19 cellular contexts compared by ENCODE assay signal in genomic region chr10:86078639-86079035, GRCh38.
"Had no signal": no experiment of that assay in that cellular context is flagged by ENCODE, and none has a peak within 500 bp of the region (broad histone marks: within the 10 kb centered on the region; RNA-seq: fewer than 3 reads in every experiment).

No MANE protein-coding gene starts in this region.

- H3K36me3 Mint-ChIP-seq: activated naive CD8-positive, alpha-beta T cell treated with anti-CD3 and anti-CD28 coated beads, Interleukin-2, amount 10 ng/mL, durations not matched to agents 7 days and 5 days; brain had no signal

- H3K4me3 ChIP-seq: heart right ventricle, lower lobe of right lung, testis, upper lobe of right lung had no signal

- ATAC-seq: left colon, lower lobe of right lung, upper lobe of right lung had no signal

- H2AFZ ChIP-seq: parathyroid adenoma had no signal

- DNase-seq: activated CD4-positive, alpha-beta T cell treated with anti-CD3 and anti-CD28 coated beads, Interleukin-2, amount 50 U/mL, for 1 hour; activated naive CD4-positive, alpha-beta T cell; activated naive CD8-positive, alpha-beta T cell treated with anti-CD3 and anti-CD28 coated beads, Interleukin-2, amount 10 ng/mL, durations not matched to agents 7 days and 5 days; activated T-cell treated with anti-CD3 and anti-CD28 coated beads for 4 hours; dermis blood vessel endothelial cell; heart right ventricle; left colon; lower lobe of right lung; stimulated activated CD4-positive, alpha-beta T cell treated with anti-CD3 and anti-CD28 coated beads, Interleukin-4, amount 100 ng/mL, for 24 hours; stimulated activated naive CD4-positive, alpha-beta T cell treated with Interleukin-2 at 50 U/mL for 16 hours; SW 1271; testis; upper lobe of right lung had no signal

- H3K27me3 ChIP-seq: testis, upper lobe of right lung had no signal

- H3K4me3 Mint-ChIP-seq: activated naive CD8-positive, alpha-beta T cell treated with anti-CD3 and anti-CD28 coated beads, Interleukin-2, amount 10 ng/mL, durations not matched to agents 7 days and 5 days; brain; neural crest cell had no signal

- H3K4me1 Mint-ChIP-seq: activated naive CD8-positive, alpha-beta T cell treated with anti-CD3 and anti-CD28 coated beads, Interleukin-2, amount 10 ng/mL, durations not matched to agents 7 days and 5 days; neural crest cell had no signal

- H3K9me3 ChIP-seq: heart right ventricle, lower lobe of right lung, testis, upper lobe of right lung had no signal

- H3K36me3 ChIP-seq: heart right ventricle, lower lobe of right lung, upper lobe of right lung had no signal

- H3K27ac ChIP-seq: epithelial cell of prostate, heart right ventricle, lower lobe of right lung, parathyroid adenoma, testis, upper lobe of right lung had no signal

- H3K9ac ChIP-seq: parathyroid adenoma had no signal

- H3K27ac Mint-ChIP-seq: activated naive CD8-positive, alpha-beta T cell treated with anti-CD3 and anti-CD28 coated beads, Interleukin-2, amount 10 ng/mL, durations not matched to agents 7 days and 5 days had no signal

- H3K4me1 ChIP-seq: lower lobe of right lung, parathyroid adenoma, testis, upper lobe of right lung had no signal

- H3K9me3 Mint-ChIP-seq: neural crest cell had no signal

- FAIRE-seq: frontal cortex, islet of Langerhans had no signal

- H3K79me2 ChIP-seq: parathyroid adenoma had no signal
